ENCODE assay signal across 8 cellular contexts in genomic region chr7:816300-816750, GRCh38. TPM values are rescaled to one million over a fixed set of nuclear protein-coding genes. Genes with fewer than 3 reads are reported as not detected.
A peak's percentile ranks its signal among the peaks of the same experiment; 100 is the strongest.
DNase-seq lines count a peak whose midpoint lies in the region; ATAC-seq and TF ChIP-seq lines count a peak whose summit lies in the region.

No MANE protein-coding gene starts in this region.

- DNase-seq in DMS79 treated with DMSO at 0.1 percent for 48 hours (lab: John Stamatoyannopoulos, UW) = peak; percentile 92
- peak; percentile 99 for DNase-seq in Karpas-422
- DNase-seq in Panc1 (ENCODE audit: low read depth, low spot score) = peak; percentile 87
- peak; percentile 97 for DNase-seq in activated T-cell treated with anti-CD3 and anti-CD28 coated beads, Interleukin-2, amount 50 U/mL, for 48 hours
- DNase-seq in naive thymus-derived CD4-positive, alpha-beta T cell = peak; percentile 95 to 98 (median 97)
- DNase-seq in stimulated activated effector memory CD8-positive, alpha-beta T cell treated with anti-CD3 and anti-CD28 coated beads, Interleukin-12 subunit alpha, Interleukin-12 subunit beta, amount 100 ng/mL, for 72 hours (ENCODE audit: low spot score in 2 of 2) = peak; percentile 90 to 94

- POLR2A ChIA-PET in Panc1 (lab: Charles Lee) = no interaction called here
- POLR2A ChIA-PET in naive thymus-derived CD4-positive, alpha-beta T cell (lab: Charles Lee) = interaction anchor here (1.2 to 5.0 kb wide), 5 partner anchors 12 to 344 kb away, joined by 3 to 30 read pairs (median 16); partner anchors contain the start of genes GET4, SUN1 and ZFAND2A

- H3K9me3 Mint-ChIP-seq in naive thymus-derived CD4-positive, alpha-beta T cell = no peaks in the 10 kb centered on the region
- H3K9me3 Mint-ChIP-seq in stimulated activated effector memory CD8-positive, alpha-beta T cell treated with anti-CD3 and anti-CD28 coated beads, Interleukin-12 subunit alpha, Interleukin-12 subunit beta, amount 100 ng/mL, for 72 hours = no peaks in the 10 kb centered on the region

- ATAC-seq in GM21825 (IDR thresholded peaks at IDR 0.05; ENCODE audit: unreplicated experiment) (peak; percentile 75), Panc1 (peak; percentile 94), esophagus mucosa (peak; percentile 92)
- peak; percentile 98 for ATAC-seq in naive thymus-derived CD4-positive, alpha-beta T cell
- ATAC-seq in stimulated activated effector memory CD8-positive, alpha-beta T cell treated with anti-CD3 and anti-CD28 coated beads, Interleukin-12 subunit alpha, Interleukin-12 subunit beta, amount 100 ng/mL, for 72 hours = peak; percentile 97

- TF ChIP-seq CTCF in Panc1 (IDR thresholded peaks at IDR 0.05) = no peak

- BruUV-seq in Panc1 (replicated peaks; lab: Mats Ljungman, UMichigan) = no TSS peak

- no peak overlapping the region for H3K27ac ChIP-seq in Karpas-422 (ENCODE audit: low read length)
- no peak overlapping the region for H3K27ac ChIP-seq in Panc1 (ENCODE audit: low read length)
- H3K27ac ChIP-seq in naive thymus-derived CD4-positive, alpha-beta T cell (ENCODE audit: low read depth, low read length) = peak overlapping the region; percentile 59

- peaks cover 0 to 21% (median 7%) of the 10 kb centered on the region in 5 donors for H3K36me3 Mint-ChIP-seq in naive thymus-derived CD4-positive, alpha-beta T cell
- peaks cover 12% of the 10 kb centered on the region for H3K36me3 Mint-ChIP-seq in stimulated activated effector memory CD8-positive, alpha-beta T cell treated with anti-CD3 and anti-CD28 coated beads, Interleukin-12 subunit alpha, Interleukin-12 subunit beta, amount 100 ng/mL, for 72 hours

- H3K4me2 ChIP-seq in Karpas-422 (ENCODE audit: low read depth, low read length, poor library complexity, severe bottlenecking) = peak overlapping the region; percentile 54

- no peaks in the 10 kb centered on the region; the same call in 1 of the 2 replicates for H4K20me1 ChIP-seq in Karpas-422 (ENCODE audit: insufficient read depth, low read depth, low read length)

- H3K4me1 Mint-ChIP-seq in naive thymus-derived CD4-positive, alpha-beta T cell = peaks cover 45 to 72% (median 61%) of the 10 kb centered on the region in 7 donors
- peaks cover 61% of the 10 kb centered on the region for H3K4me1 Mint-ChIP-seq in stimulated activated effector memory CD8-positive, alpha-beta T cell treated with anti-CD3 and anti-CD28 coated beads, Interleukin-12 subunit alpha, Interleukin-12 subunit beta, amount 100 ng/mL, for 72 hours

- intact Hi-C loops in Panc1 (cut with micrococcal nuclease; ENCODE audit: unreplicated experiment) = no loop called here
- intact Hi-C loops in naive thymus-derived CD4-positive, alpha-beta T cell (cut with micrococcal nuclease) = loop anchor here (1.0 to 10.0 kb wide), 12 partner anchors 16 to 1538 kb away; partner anchors contain the start of genes DNAAF5 (in 2 of the 2), COX19 (in 1 of the 2), EIF3B (in 1 of the 2) and GET4 (in 1 of the 2)

- H3K4me1 ChIP-seq in Karpas-422 (ENCODE audit: low read length) (peaks cover 47% of the 10 kb centered on the region), Panc1 (ENCODE audit: control insufficient read depth, insufficient read depth, low read length) (peaks cover 26% of the 10 kb centered on the region)
- peaks cover 27 to 32% of the 10 kb centered on the region in 2 donors for H3K4me1 ChIP-seq in naive thymus-derived CD4-positive, alpha-beta T cell (ENCODE audit: control insufficient read depth in 2 of 2, insufficient read depth in 2 of 2, low read length in 2 of 2)

- no peaks in the 10 kb centered on the region for H3K36me3 ChIP-seq in Karpas-422 (ENCODE audit: insufficient read depth, low read length)
- H3K36me3 ChIP-seq in Panc1 (ENCODE audit: control insufficient read depth, insufficient read depth, low read length) = no peaks in the 10 kb centered on the region
- no peaks in the 10 kb centered on the region for H3K36me3 ChIP-seq in naive thymus-derived CD4-positive, alpha-beta T cell (ENCODE audit: control insufficient read depth in 2 of 3, insufficient read depth in 3 of 3, low read length in 3 of 3)

- peaks cover 45% of the 10 kb centered on the region for H3K79me2 ChIP-seq in Karpas-422 (ENCODE audit: low read length)

- H3K27me3 ChIP-seq in Karpas-422 (ENCODE audit: low read length) (no peaks in the 10 kb centered on the region), Panc1 (ENCODE audit: control insufficient read depth, insufficient read depth, low read length) (no peaks in the 10 kb centered on the region)
- H3K27me3 ChIP-seq in naive thymus-derived CD4-positive, alpha-beta T cell (ENCODE audit: control insufficient read depth in 2 of 2, insufficient read depth in 2 of 2, low read length in 2 of 2) = no peaks in the 10 kb centered on the region

- in situ Hi-C loops in Panc1 (cut with HindIII; ENCODE audit: low pct_unique_long_range_greater_than_20kb, low sequenced_read_pairs) = no loop called here

- no peak overlapping the region for H2AFZ ChIP-seq in Karpas-422 (ENCODE audit: low read length)

- H3K9me2 ChIP-seq in Karpas-422 (replicated peaks; ENCODE audit: insufficient read depth, low read length) = no peaks in the 10 kb centered on the region

- peak overlapping the region; percentile 60 to 98 (median 88) for H3K4me3 Mint-ChIP-seq in naive thymus-derived CD4-positive, alpha-beta T cell
- H3K4me3 Mint-ChIP-seq in stimulated activated effector memory CD8-positive, alpha-beta T cell treated with anti-CD3 and anti-CD28 coated beads, Interleukin-12 subunit alpha, Interleukin-12 subunit beta, amount 100 ng/mL, for 72 hours = peak overlapping the region; percentile 86

- H3K27ac Mint-ChIP-seq in naive thymus-derived CD4-positive, alpha-beta T cell = peak overlapping the region in 3 of 9 donors; percentile 9 to 85 (median 65)
- H3K27ac Mint-ChIP-seq in stimulated activated effector memory CD8-positive, alpha-beta T cell treated with anti-CD3 and anti-CD28 coated beads, Interleukin-12 subunit alpha, Interleukin-12 subunit beta, amount 100 ng/mL, for 72 hours = no peak overlapping the region

- H3K9ac ChIP-seq in Karpas-422 (ENCODE audit: low read length) = peak overlapping the region; percentile 29; the same call in 1 of the 2 replicates

- H3K27me3 Mint-ChIP-seq in naive thymus-derived CD4-positive, alpha-beta T cell = peaks cover 0 to 42% (median 0%) of the 10 kb centered on the region in 5 donors

- H3K4me3 ChIP-seq in Karpas-422 (ENCODE audit: low read length) = peak overlapping the region; percentile 61
- peak overlapping the region; percentile 60 to 80 for H3K4me3 ChIP-seq in Panc1 (ENCODE audit: low read depth in 2 of 2, low read length in 2 of 2)
- H3K4me3 ChIP-seq in naive thymus-derived CD4-positive, alpha-beta T cell (ENCODE audit: low read length) = peak overlapping the region; percentile 52

- CTCF ChIA-PET in Panc1 (lab: Charles Lee) = interaction anchor here (0.7 kb wide), 1 partner anchor 20 kb away, joined by 3 read pairs; no protein-coding TSS in a partner anchor
- CTCF ChIA-PET in naive thymus-derived CD4-positive, alpha-beta T cell (lab: Charles Lee) = no interaction called here

- no peaks in the 10 kb centered on the region for H3K9me3 ChIP-seq in Karpas-422 (ENCODE audit: low read length)
- H3K9me3 ChIP-seq in Panc1 (ENCODE audit: control insufficient read depth, insufficient read depth, low read depth, low read length) = no peaks in the 10 kb centered on the region
- no peaks in the 10 kb centered on the region for H3K9me3 ChIP-seq in naive thymus-derived CD4-positive, alpha-beta T cell (ENCODE audit: control insufficient read depth in 2 of 3, low read length in 3 of 3)

RNA-seq across cellular contexts. Expression of gene SUN1, which starts 16.0 kb away (rescaled TPM):
- 39.6 and 62.1 TPM in 2 replicates for total RNA-seq in Karpas-422 (2014; rRNA removed; shearing (Covaris generic); ENCODE audit: low replicate concordance)
- total RNA-seq in Panc1 (2021; ENCODE audit: unreplicated experiment) (244 TPM), esophagus mucosa (63.0 TPM)
- 276 TPM for polyA plus RNA-seq in Panc1 (2012; ENCODE audit: insufficient read length)
- 100 to 1,000 TPM in 3 of 5 experiments, 10 to 100 TPM in 2; 58.4 to 254 (median 114) TPM for total RNA-seq in naive thymus-derived CD4-positive, alpha-beta T cell
- 10 to 100 TPM; 39.4 to 69.0 TPM for polyA plus RNA-seq in naive thymus-derived CD4-positive, alpha-beta T cell
